Comparison of ENCODE assay signal across 7 cellular contexts in genomic region chr17:29725408-29725807, GRCh38.
A peak's percentile ranks its signal among the peaks of the same experiment; 100 is the strongest.
DNase-seq lines count a peak whose midpoint lies in the region; ATAC-seq, FAIRE-seq and TF ChIP-seq lines count a peak whose summit lies in the region.
"Not testable (repeated sequence)": the region's sequence is repeated elsewhere in the genome, so short reads cannot be mapped to it uniquely, and the experiment has no call there.

No MANE protein-coding gene starts in this region.

- not testable (repeated sequence) for H3K27me3 ChIP-seq in K562 (ENCODE audit: control insufficient read depth in 2 of 2, insufficient read depth in 2 of 2, low read length in 2 of 2); gastrocnemius medialis

- H3K27me3 Mint-ChIP-seq in CD14-positive monocyte (ENCODE audit: low read depth in 3 of 3); IgD-negative memory B cell; activated B cell treated with CpG ODN at 0.5 μM for 24 hours; activated T-helper 17 cell treated with anti-CD3 and anti-CD28 coated beads, Interleukin-2, amount 50 U/mL, for 72 hours; memory B cell: not testable (repeated sequence)

- H3K9ac ChIP-seq in K562 (ENCODE audit: insufficient read depth in 1 of 2, low read depth in 2 of 2, low read length in 2 of 2): not testable (repeated sequence)

- CTCF ChIA-PET in activated B cell treated with CpG ODN at 0.5 μM for 24 hours (lab: Charles Lee); K562 (lab: Yijun Ruan, JAX; ENCODE audit: low intra/inter-chr PET ratio): not testable (repeated sequence)

- intact Hi-C loops in CD14-positive monocyte (cut with micrococcal nuclease); activated B cell treated with CpG ODN at 0.5 μM for 24 hours (cut with micrococcal nuclease); K562 (cut with micrococcal nuclease); gastrocnemius medialis (cut with DNase I; ENCODE audit: low total_unique reads): not testable (repeated sequence)

- H3K79me2 ChIP-seq in K562 (ENCODE audit: control insufficient read depth, insufficient read depth, low read length): not testable (repeated sequence)

- in situ Hi-C loops in K562 (cut with MboI); gastrocnemius medialis (cut with MboI; ENCODE audit: low sequenced_read_pairs in 4 of 4): not testable (repeated sequence)

- H3K27ac ChIP-seq in K562 (ENCODE audit: extremely low read depth, low read depth, low read length): not testable (repeated sequence)
- peak overlapping the region in 3 of 4 donors; percentile 44 to 68 (median 64) for H3K27ac ChIP-seq in gastrocnemius medialis

- TF ChIP-seq EP300 in K562 (IDR thresholded peaks at IDR 0.05; ENCODE audit: low read length): not testable (repeated sequence)

- H3K9me1 ChIP-seq in K562 (ENCODE audit: control insufficient read depth, insufficient read depth, low read length): not testable (repeated sequence)

- H3K9me3 ChIP-seq in K562 (replicated peaks; ENCODE audit: control insufficient read depth, insufficient read depth, low read depth, low read length); gastrocnemius medialis: not testable (repeated sequence)

- TF ChIP-seq POLR2A in K562 (conservative IDR thresholded peaks at IDR 0.05); gastrocnemius medialis (IDR thresholded peaks at IDR 0.05): not testable (repeated sequence)

- H3K4me1 ChIP-seq in K562 (replicated peaks in 1 of 2; ENCODE audit: control insufficient read depth in 2 of 2, insufficient read depth in 2 of 2, low read length in 2 of 2) (peaks cover 27 to 53% of the 10 kb centered on the region in 2 experiments), gastrocnemius medialis (peaks cover 44 to 57% of the 10 kb centered on the region in 2 donors)

- H2AFZ ChIP-seq in K562 (ENCODE audit: low read depth, low read length): not testable (repeated sequence)

- H3K27ac Mint-ChIP-seq in CD14-positive monocyte (peak overlapping the region; percentile 54 to 94 (median 89)), IgD-negative memory B cell (peak overlapping the region; percentile 63 to 94 (median 78)), activated B cell treated with CpG ODN at 0.5 μM for 24 hours (peak overlapping the region; percentile 72), memory B cell (peak overlapping the region; percentile 91)
- peak overlapping the region; percentile 44 for H3K27ac Mint-ChIP-seq in activated T-helper 17 cell treated with anti-CD3 and anti-CD28 coated beads, Interleukin-2, amount 50 U/mL, for 72 hours

- not testable (repeated sequence) for BruUV-seq in K562 (replicated peaks; lab: Mats Ljungman, UMichigan)

- TF ChIP-seq CTCF in CD14-positive monocyte (IDR thresholded peaks at IDR 0.05); activated B cell treated with CpG ODN at 0.5 μM for 24 hours (IDR thresholded peaks at IDR 0.05); K562 (IDR thresholded peaks at IDR 0.05 in 2 of 3, conservative IDR thresholded peaks at IDR 0.05 in 1 of 3; ENCODE audit: insufficient read depth in 2 of 3, low read depth in 1 of 3, low read length in 3 of 3); gastrocnemius medialis (IDR thresholded peaks at IDR 0.05 in 4 of 5, conservative IDR thresholded peaks at IDR 0.05 in 1 of 5): not testable (repeated sequence)

- not testable (repeated sequence) for H3K9me3 Mint-ChIP-seq in CD14-positive monocyte; IgD-negative memory B cell; activated B cell treated with CpG ODN at 0.5 μM for 24 hours; activated T-helper 17 cell treated with anti-CD3 and anti-CD28 coated beads, Interleukin-2, amount 50 U/mL, for 72 hours; memory B cell

- H3K4me3 Mint-ChIP-seq in CD14-positive monocyte: not testable (repeated sequence)
- H3K4me3 Mint-ChIP-seq in IgD-negative memory B cell (peak overlapping the region in 2 of 4 donors; percentile 6 to 28), activated B cell treated with CpG ODN at 0.5 μM for 24 hours (peak overlapping the region; percentile 25), memory B cell (peak overlapping the region; percentile 28)
- H3K4me3 Mint-ChIP-seq in activated T-helper 17 cell treated with anti-CD3 and anti-CD28 coated beads, Interleukin-2, amount 50 U/mL, for 72 hours: peak overlapping the region; percentile 51

- H3K36me3 ChIP-seq in K562 (ENCODE audit: control insufficient read depth, insufficient read depth, low read length); gastrocnemius medialis: not testable (repeated sequence)

- FAIRE-seq in K562 (lab: Jason Lieb, UNC): not testable (repeated sequence)

- POLR2A ChIA-PET in activated B cell treated with CpG ODN at 0.5 μM for 24 hours (lab: Charles Lee): interaction anchor here (0.6 to 5.0 kb wide), 3 partner anchors 29 to 69 kb away, joined by 4 to 86 read pairs (median 29); no protein-coding TSS in a partner anchor
- POLR2A ChIA-PET in K562 (lab: Yijun Ruan, JAX): not testable (repeated sequence)

- H3K4me1 Mint-ChIP-seq in CD14-positive monocyte (peaks cover 85% of the 10 kb centered on the region), IgD-negative memory B cell (peaks cover 59 to 73% (median 69%) of the 10 kb centered on the region in 3 donors), activated B cell treated with CpG ODN at 0.5 μM for 24 hours (peaks cover 88% of the 10 kb centered on the region), memory B cell (peaks cover 62% of the 10 kb centered on the region)
- H3K4me1 Mint-ChIP-seq in activated T-helper 17 cell treated with anti-CD3 and anti-CD28 coated beads, Interleukin-2, amount 50 U/mL, for 72 hours: peaks cover 63% of the 10 kb centered on the region

- DNase-seq in CD14-positive monocyte (ENCODE audit: low spot score); activated B cell treated with CpG ODN at 0.5 μM for 24 hours; K562 (ENCODE audit: extremely low read depth in 1 of 4, low spot score in 3 of 4); memory B cell (ENCODE audit: low spot score in 2 of 2); gastrocnemius medialis: not testable (repeated sequence)

- not testable (repeated sequence) for H4K20me1 ChIP-seq in K562 (replicated peaks; ENCODE audit: control insufficient read depth, insufficient read depth, low read length)

- H3K36me3 Mint-ChIP-seq in CD14-positive monocyte: peaks cover 25 to 42% of the 10 kb centered on the region in 2 donors
- peaks cover 15% of the 10 kb centered on the region for H3K36me3 Mint-ChIP-seq in IgD-negative memory B cell
- H3K36me3 Mint-ChIP-seq in activated B cell treated with CpG ODN at 0.5 μM for 24 hours (ENCODE audit: low read depth): peaks cover 23% of the 10 kb centered on the region
- H3K36me3 Mint-ChIP-seq in activated T-helper 17 cell treated with anti-CD3 and anti-CD28 coated beads, Interleukin-2, amount 50 U/mL, for 72 hours (ENCODE audit: low read depth): peaks cover 26% of the 10 kb centered on the region
- H3K36me3 Mint-ChIP-seq in memory B cell: peaks cover 28% of the 10 kb centered on the region

- not testable (repeated sequence) for TF ChIP-seq RAD21 in K562 (CRISPR knock-in tag; conservative IDR thresholded peaks at IDR 0.05 in 1 of 2, IDR thresholded peaks at IDR 0.05 in 1 of 2)

- WGBS in K562 (ENCODE audit: insufficient coverage, low coverage, missing lambda C conversion rate): 100% methylated on average over 1 of the region's 1 CpG

- not testable (repeated sequence) for ATAC-seq in activated B cell treated with CpG ODN at 0.5 μM for 24 hours (ENCODE audit: low read depth); activated T-helper 17 cell treated with anti-CD3 and anti-CD28 coated beads, Interleukin-2, amount 50 U/mL, for 72 hours (replicated peaks); K562; memory B cell (ENCODE audit: low read depth); gastrocnemius medialis

- H3K4me2 ChIP-seq in K562 (ENCODE audit: insufficient read depth, low read length): not testable (repeated sequence)

- H3K4me3 ChIP-seq in K562, gastrocnemius medialis: not testable (repeated sequence)

TF ChIP-seq in K562, 482 proteins besides CTCF, POLR2A, EP300 and RAD21:
- TF ChIP-seq BCOR (IDR thresholded peaks at IDR 0.05) (peak; percentile 69), KDM1A (IDR thresholded peaks at IDR 0.05) (0 out of 4 replicates have a peak, but pooled peaks of 1 of the 2 experiments have one; percentile 30), SMARCA5 (IDR thresholded peaks at IDR 0.05) (peak; percentile 69; the same call in 1 of the 2 replicates), NFIC (IDR thresholded peaks at IDR 0.05) (0 out of 2 replicates have a peak, but pooled peaks have one; percentile 5), ZNF146 (CRISPR knock-in tag; IDR thresholded peaks at IDR 0.05; ENCODE audit: unreplicated experiment) (peak; percentile 71)
